ENCODE assay signal across 32 cellular contexts in the genomic region with DNA sequence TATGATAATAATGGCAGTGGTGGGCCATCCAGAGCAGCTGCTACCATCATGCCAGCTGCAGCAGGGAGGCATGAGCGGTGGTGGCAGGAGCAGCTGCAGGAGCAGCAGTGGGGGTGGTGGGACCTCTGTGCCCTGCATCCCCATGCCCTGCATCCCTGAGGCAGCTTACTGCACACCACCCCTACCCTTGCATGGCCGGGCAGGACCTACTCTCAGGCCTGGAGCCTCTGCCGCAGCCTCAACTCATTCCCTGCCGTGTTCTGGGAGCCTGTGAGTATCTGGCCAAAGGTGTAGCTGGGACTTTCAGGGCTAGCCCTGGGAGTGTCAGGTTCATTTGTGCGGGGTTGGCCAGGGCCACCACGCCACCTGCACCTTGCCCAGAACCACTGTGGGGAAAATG. TPM values are rescaled to one million over a fixed set of nuclear protein-coding genes. Genes with fewer than 3 reads are reported as not detected.
"Had no signal": no experiment of that assay in that cellular context is flagged by ENCODE, and none has a peak within 500 bp of the region (broad histone marks: within the 10 kb centered on the region; RNA-seq: fewer than 3 reads in every experiment).

No MANE protein-coding gene starts in this region.

- H3K4me1 Mint-ChIP-seq: activated CD4-positive, alpha-beta T cell treated with anti-CD3 and anti-CD28 coated beads, Interleukin-2, amount 10 ng/mL, durations not matched to agents 7 days and 5 days; activated T-helper 17 cell treated with anti-CD3 and anti-CD28 coated beads, Interleukin-2, amount 50 U/mL, for 72 hours; central memory CD8-positive, alpha-beta T cell; WTC11 had no signal

- H3K27ac Mint-ChIP-seq: activated CD4-positive, alpha-beta T cell treated with anti-CD3 and anti-CD28 coated beads, Interleukin-2, amount 10 ng/mL, durations not matched to agents 7 days and 5 days; activated CD8-positive, alpha-beta T cell treated with anti-CD3 and anti-CD28 coated beads for 36 hours; activated naive CD8-positive, alpha-beta T cell; activated T-helper 17 cell treated with anti-CD3 and anti-CD28 coated beads, Interleukin-2, amount 50 U/mL, for 72 hours; WTC11 had no signal

- H3K9me3 Mint-ChIP-seq: central memory CD8-positive, alpha-beta T cell had no signal

- H3K4me3 Mint-ChIP-seq: activated CD4-positive, alpha-beta T cell treated with anti-CD3 and anti-CD28 coated beads, Interleukin-2, amount 10 ng/mL, durations not matched to agents 7 days and 5 days; activated CD8-positive, alpha-beta T cell treated with anti-CD3 and anti-CD28 coated beads for 36 hours; activated naive CD8-positive, alpha-beta T cell; activated T-cell treated with anti-CD3 and anti-CD28 coated beads, Interleukin-2, amount 50 U/mL, for 4 hours; activated T-helper 17 cell treated with anti-CD3 and anti-CD28 coated beads, Interleukin-2, amount 50 U/mL, for 72 hours; central memory CD8-positive, alpha-beta T cell; effector memory CD8-positive, alpha-beta T cell; WTC11 had no signal

- H3K4me3 ChIP-seq: gastrocnemius medialis had no signal

- ATAC-seq: activated CD8-positive, alpha-beta T cell treated with anti-CD3 and anti-CD28 coated beads for 36 hours; activated T-cell treated with anti-CD3 and anti-CD28 coated beads, Interleukin-2, amount 50 U/mL, for 4 hours; activated T-helper 17 cell treated with anti-CD3 and anti-CD28 coated beads, Interleukin-2, amount 50 U/mL, for 72 hours; effector memory CD8-positive, alpha-beta T cell; foreskin keratinocyte; gastrocnemius medialis; WTC11 had no signal

- H3K27me3 Mint-ChIP-seq: activated CD8-positive, alpha-beta T cell treated with anti-CD3 and anti-CD28 coated beads for 36 hours; activated naive CD8-positive, alpha-beta T cell; central memory CD8-positive, alpha-beta T cell; effector memory CD8-positive, alpha-beta T cell had no signal

- H3K36me3 ChIP-seq: brain microvascular endothelial cell, gastrocnemius medialis had no signal

- H3K27me3 ChIP-seq: brain microvascular endothelial cell, gastrocnemius medialis had no signal

- DNase-seq: activated CD4-positive, alpha-beta T cell treated with anti-CD3 and anti-CD28 coated beads for 1 hour; activated CD4-positive, alpha-beta T cell treated with anti-CD3 and anti-CD28 coated beads for 4 hours; activated CD4-positive, alpha-beta T cell treated with anti-CD3 and anti-CD28 coated beads, Interleukin-2, amount 10 ng/mL, durations not matched to agents 7 days and 5 days; activated CD4-positive, alpha-beta T cell treated with anti-CD3 and anti-CD28 coated beads, Interleukin-2, amount 50 U/mL, for 48 hours; activated CD8-positive, alpha-beta memory T cell treated with anti-CD3 and anti-CD28 coated beads for 24 hours; activated CD8-positive, alpha-beta T cell treated with anti-CD3 and anti-CD28 coated beads for 36 hours; activated effector memory CD4-positive, alpha-beta T cell treated with Interleukin-2 at 50 U/mL for 16 hours; activated gamma-delta T cell treated with Interleukin-2 at 50 U/mL for 16 hours; activated naive CD4-positive, alpha-beta T cell treated with anti-CD3 and anti-CD28 coated beads, Interleukin-2, amount 50 U/mL, for 16 hours; activated naive CD4-positive, alpha-beta T cell treated with Interleukin-2 at 50 U/mL for 16 hours; activated T-cell treated with anti-CD3 and anti-CD28 coated beads, Interleukin-2, amount 50 U/mL, for 4 hours; amniotic stem cell; anterior cingulate cortex; brain microvascular endothelial cell; cortex of kidney; dermis blood vessel endothelial cell; effector CD4-positive, alpha-beta T cell; effector memory CD8-positive, alpha-beta T cell; foreskin keratinocyte; gastrocnemius medialis; glutamatergic neuron; T-helper 2 cell had no signal

- H3K27ac ChIP-seq: brain microvascular endothelial cell, epithelial cell of prostate, foreskin keratinocyte, gastrocnemius medialis, VCaP had no signal

- H3K4me1 ChIP-seq: foreskin keratinocyte, gastrocnemius medialis had no signal

RNA-seq across cellular contexts. Expression of a gene that starts 3.3 kb away (rescaled TPM):
- total RNA-seq: activated CD4-positive, alpha-beta T cell treated with anti-CD3 and anti-CD28 coated beads, Interleukin-2, amount 10 ng/mL, durations not matched to agents 7 days and 5 days; activated CD8-positive, alpha-beta T cell treated with anti-CD3 and anti-CD28 coated beads for 36 hours; activated T-cell treated with anti-CD3 and anti-CD28 coated beads, Interleukin-2, amount 50 U/mL, for 4 hours; astrocyte; cardiac septum; chondrocyte; dermis blood vessel endothelial cell; endothelial cell of umbilical vein; foreskin keratinocyte had no signal
- polyA plus RNA-seq: endothelial cell of umbilical vein, foreskin keratinocyte had no signal
